8 cellular contexts compared by ENCODE assay signal in the genomic region with DNA sequence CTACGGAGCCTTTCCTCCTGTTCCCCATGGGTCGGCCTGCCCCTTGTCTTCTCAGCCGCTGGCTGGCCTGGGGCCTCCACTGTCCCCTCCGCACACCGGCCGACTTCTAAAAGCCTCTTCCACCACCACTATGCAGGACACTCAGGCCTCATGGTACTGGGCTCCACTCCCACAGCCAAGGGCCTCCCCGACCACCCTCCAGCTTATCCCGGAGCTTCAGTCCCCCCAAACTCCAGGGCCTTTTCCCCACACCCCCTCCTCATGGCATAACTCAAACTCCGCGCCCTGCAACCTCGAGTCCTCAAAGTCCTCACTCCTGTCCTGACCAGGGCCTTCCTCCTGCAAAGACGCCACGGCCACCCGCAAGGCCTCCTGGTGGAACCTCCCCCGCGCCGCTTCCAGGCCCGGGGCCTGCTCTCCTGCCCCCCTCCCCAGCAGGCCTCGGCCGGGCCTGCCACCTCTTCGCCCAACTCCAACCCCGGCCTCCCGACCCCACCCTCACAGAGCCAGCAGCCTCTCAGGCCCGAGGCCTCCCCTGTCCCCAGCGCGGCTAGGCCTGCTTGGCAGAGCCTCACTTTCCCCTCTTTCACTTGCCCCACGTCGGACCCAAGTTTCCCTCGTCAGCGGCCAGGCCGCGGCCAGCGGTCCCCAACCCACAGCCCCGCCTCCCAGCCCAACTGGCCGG. TPM values are rescaled to one million over a fixed set of nuclear protein-coding genes. Genes with fewer than 3 reads are reported as not detected.
DNase-seq lines count a peak whose midpoint lies in the region; ATAC-seq, FAIRE-seq and TF ChIP-seq lines count a peak whose summit lies in the region.

No MANE protein-coding gene starts in this region.

- H3K27me3 Mint-ChIP-seq in natural killer cell (ENCODE audit: low read depth in 2 of 2): no peaks in the 10 kb centered on the region

- peaks cover 4% of the 10 kb centered on the region for H3K36me3 ChIP-seq in fibroblast of lung (ENCODE audit: control insufficient read depth, insufficient read depth, low read length)

- peak overlapping the region; percentile 97 for H3K9ac ChIP-seq in fibroblast of lung (ENCODE audit: insufficient read depth, low read length)

- peak overlapping the region; percentile 97 for H3K27ac ChIP-seq in fibroblast of lung (ENCODE audit: insufficient read depth, low read length)

- intact Hi-C loops in natural killer cell (cut with micrococcal nuclease): loop anchor here (2.0 kb wide), 1 partner anchor 47 kb away; no protein-coding TSS in a partner anchor

- peaks cover 9% of the 10 kb centered on the region for H3K4me1 ChIP-seq in fibroblast of lung (ENCODE audit: control insufficient read depth, extremely low read depth, insufficient read depth, low read length)

- H3K4me2 ChIP-seq in fibroblast of lung (ENCODE audit: extremely low read depth, insufficient read depth, low read length): peak overlapping the region; percentile 98

- H3K36me3 Mint-ChIP-seq in natural killer cell: peaks cover 9% of the 10 kb centered on the region

- H4K20me1 ChIP-seq in fibroblast of lung (ENCODE audit: control insufficient read depth, extremely low read depth, insufficient read depth, low read length): no peaks in the 10 kb centered on the region

- H3K9me3 Mint-ChIP-seq in natural killer cell: no peaks in the 10 kb centered on the region

- TF ChIP-seq POLR2A in H54 (IDR thresholded peaks at IDR 0.05; ENCODE audit: low read depth, low read length): no peak

- H3K79me2 ChIP-seq in fibroblast of lung (ENCODE audit: control insufficient read depth, insufficient read depth, low read length): peaks cover 88% of the 10 kb centered on the region

- H3K9me3 ChIP-seq in fibroblast of lung (ENCODE audit: control insufficient read depth, insufficient read depth, low read depth, low read length): no peaks in the 10 kb centered on the region

- no peaks in the 10 kb centered on the region for H3K27me3 ChIP-seq in fibroblast of lung (ENCODE audit: control insufficient read depth, insufficient read depth, low read length)

- TF ChIP-seq CTCF in WI38 (IDR thresholded peaks at IDR 0.05; ENCODE audit: low read depth, low read length) (no peak), fibroblast of lung (conservative IDR thresholded peaks at IDR 0.05 in 1 of 2, IDR thresholded peaks at IDR 0.05 in 1 of 2; ENCODE audit: low read depth in 1 of 2, low read length in 2 of 2) (no peak), natural killer cell (IDR thresholded peaks at IDR 0.05) (no peak)

- H3K4me3 Mint-ChIP-seq in natural killer cell: peak overlapping the region; percentile 98

- H3K27ac Mint-ChIP-seq in natural killer cell: peak overlapping the region; percentile 96 to 99

- peak overlapping the region; percentile 88 for H3K4me3 ChIP-seq in WI38 (ENCODE audit: low read depth, low read length)
- peak overlapping the region; percentile 59 to 88 (median 76) for H3K4me3 ChIP-seq in fibroblast of lung (replicated peaks in 1 of 4; ENCODE audit: control extremely low read depth in 1 of 4, insufficient read depth in 1 of 4, low read depth in 3 of 4, low read length in 4 of 4)

- FAIRE-seq in urothelium cell line (lab: Jason Lieb, UNC): no peak
- FAIRE-seq in H54 (lab: Jason Lieb, UNC): no peak

- H2AFZ ChIP-seq in fibroblast of lung (ENCODE audit: low read length): no peak overlapping the region

- peak; percentile 14 for ATAC-seq in HG03354 (IDR thresholded peaks at IDR 0.05; ENCODE audit: poor library complexity, severe bottlenecking, unreplicated experiment)
- ATAC-seq in natural killer cell: no peak

- DNase-seq in Daoy (ENCODE audit: low read depth): peak; percentile 41
- peak; percentile 63 to 74 for DNase-seq in fibroblast of lung (ENCODE audit: low read depth in 2 of 2)
- peak; percentile 18 for DNase-seq in natural killer cell
- peak; percentile 36 for DNase-seq in urothelium cell line (ENCODE audit: low spot score)
- no peak for DNase-seq in superior temporal gyrus (ENCODE audit: extremely low spot score)
- DNase-seq in H54 (ENCODE audit: insufficient read length, low spot score): no peak

- H3K4me1 Mint-ChIP-seq in natural killer cell: peaks cover 22 to 41% of the 10 kb centered on the region in 2 donors

RNA-seq across cellular contexts. Expression of gene LRRC41, which starts 1.9 kb away (rescaled TPM):
- total RNA-seq in Daoy (2014; rRNA removed; shearing (Covaris generic)): 50.2 and 61.0 TPM in 2 replicates
- 65.5 and 89.0 TPM in 2 replicates for total RNA-seq in fibroblast of lung
- polyA plus RNA-seq in fibroblast of lung: 55.3 and 59.7 TPM in 2 replicates
- polyA plus RNA-seq in fibroblast of lung (2012): 53.5 and 62.8 TPM in 2 replicates
- 141 and 155 TPM in 2 replicates for polyA minus RNA-seq in fibroblast of lung (ENCODE audit: low replicate concordance)
- total RNA-seq in natural killer cell: 10 to 100 TPM; 35.0 to 43.9 (median 35.8) TPM

RNA-seq across cellular contexts. Expression of gene UQCRH, which starts 1.9 kb away (rescaled TPM):
- total RNA-seq in Daoy (2014; rRNA removed; shearing (Covaris generic)): 1,306 and 1,452 TPM in 2 replicates
- 370 and 447 TPM in 2 replicates for total RNA-seq in fibroblast of lung
- 514 and 706 TPM in 2 replicates for polyA plus RNA-seq in fibroblast of lung
- 493 and 597 TPM in 2 replicates for polyA plus RNA-seq in fibroblast of lung (2012)
- polyA minus RNA-seq in fibroblast of lung (ENCODE audit: low replicate concordance): 16.7 and 32.1 TPM in 2 replicates
- 100 to 1,000 TPM in 2 of 3 donors, 10 to 100 TPM in 1; 91.1 to 120 (median 107) TPM for total RNA-seq in natural killer cell

RNA-seq across cellular contexts. Expression of gene NSUN4, which starts 39.1 kb away (rescaled TPM):
- total RNA-seq in Daoy (2014; rRNA removed; shearing (Covaris generic)): 22.3 and 30.6 TPM in 2 replicates
- 12.6 and 16.0 TPM in 2 replicates for total RNA-seq in fibroblast of lung
- polyA plus RNA-seq in fibroblast of lung: 16.9 and 18.3 TPM in 2 replicates
- polyA plus RNA-seq in fibroblast of lung (2012): 9.6 and 12.0 TPM in 2 replicates
- polyA minus RNA-seq in fibroblast of lung (ENCODE audit: low replicate concordance): 74.9 and 124 TPM in 2 replicates
- total RNA-seq in natural killer cell: 10 to 100 TPM; 25.9 to 41.0 (median 36.3) TPM

RNA-seq across cellular contexts. Expression of gene RAD54L, which starts 54.0 kb away (rescaled TPM):
- 19.9 and 22.5 TPM in 2 replicates for total RNA-seq in Daoy (2014; rRNA removed; shearing (Covaris generic))
- 0.26 and 0.66 TPM in 2 replicates for total RNA-seq in fibroblast of lung
- 1.3 and 6.9 TPM in 2 replicates for polyA plus RNA-seq in fibroblast of lung
- 2.0 and 6.9 TPM in 2 replicates for polyA plus RNA-seq in fibroblast of lung (2012)
- 8.6 and 22.6 TPM in 2 replicates for polyA minus RNA-seq in fibroblast of lung (ENCODE audit: low replicate concordance)
- total RNA-seq in natural killer cell: 1 to 10 TPM; 1.8 to 2.3 (median 1.8) TPM

Comparison
In these comparisons a context has a peak if more than half of its experiments do, and no peak if none do; other contexts are left out.
1. DNase-seq: peak in Daoy (single experiment), fibroblast of lung (2 of 2), natural killer cell (single experiment) and urothelium cell line (single experiment); none in superior temporal gyrus (single experiment) and H54 (single experiment).